ENCODE assay signal across 34 cellular contexts in genomic region chr20:40698281-40698680, GRCh38. TPM values are rescaled to one million over a fixed set of nuclear protein-coding genes. Genes with fewer than 3 reads are reported as not detected.
"Had no signal": no experiment of that assay in that cellular context is flagged by ENCODE, and none has a peak within 500 bp of the region (broad histone marks: within the 10 kb centered on the region; RNA-seq: fewer than 3 reads in every experiment).

No MANE protein-coding gene starts in this region.

- H3K27ac ChIP-seq: adrenal gland, body of pancreas, brain microvascular endothelial cell, breast epithelium, VCaP had no signal

- DNase-seq: activated B cell treated with CpG ODN at 0.5 μM for 24 hours; activated CD4-positive, alpha-beta memory T cell treated with anti-CD3 and anti-CD28 coated beads for 36 hours; activated CD4-positive, alpha-beta T cell treated with anti-CD3 and anti-CD28 coated beads for 4 hours; activated CD4-positive, alpha-beta T cell treated with anti-CD3 and anti-CD28 coated beads, Interleukin-2, amount 10 ng/mL, durations not matched to agents 24 days and 14 days; activated CD4-positive, alpha-beta T cell treated with anti-CD3 and anti-CD28 coated beads, Interleukin-2, amount 50 U/mL, for 1 hour; activated CD4-positive, alpha-beta T cell treated with anti-CD3 and anti-CD28 coated beads, Interleukin-2, amount 50 U/mL, for 4 hours; activated CD4-positive, CD25-positive, alpha-beta regulatory T cell treated with anti-CD3 and anti-CD28 coated beads, Interleukin-2, amount 50 U/mL, for 72 hours; activated CD8-positive, alpha-beta memory T cell treated with anti-CD3 and anti-CD28 coated beads, Interleukin-2, amount 50 U/mL, for 4 hours; activated CD8-positive, alpha-beta T cell treated with anti-CD3 and anti-CD28 coated beads for 36 hours; activated effector memory CD4-positive, alpha-beta T cell treated with anti-CD3 and anti-CD28 coated beads, Interleukin-2, amount 50 U/mL, for 16 hours; activated gamma-delta T cell treated with Interleukin-2 at 50 U/mL for 16 hours; activated naive CD4-positive, alpha-beta T cell; activated naive CD4-positive, alpha-beta T cell treated with anti-CD3 and anti-CD28 coated beads for 36 hours; activated naive CD4-positive, alpha-beta T cell treated with anti-CD3 and anti-CD28 coated beads, Interleukin-2, amount 50 U/mL, for 16 hours; activated naive CD8-positive, alpha-beta T cell treated with anti-CD3 and anti-CD28 coated beads for 36 hours; activated T-cell treated with anti-CD3 and anti-CD28 coated beads for 4 hours; activated T-cell treated with anti-CD3 and anti-CD28 coated beads, Interleukin-2, amount 50 U/mL, for 1 hour; activated T-cell treated with anti-CD3 and anti-CD28 coated beads, Interleukin-2, amount 50 U/mL, for 4 hours; activated T-cell treated with anti-CD3 and anti-CD28 coated beads, Interleukin-2, amount 50 U/mL, for 72 hours; amniotic stem cell; body of pancreas; brain microvascular endothelial cell; caudate nucleus; cerebellar nuclear complex; T-helper 1 cell; T-helper 2 cell; T-helper 9 cell had no signal

- H3K4me1 ChIP-seq: body of pancreas, breast epithelium had no signal

- FAIRE-seq: astrocyte, TTC549 had no signal

- H3K27me3 ChIP-seq: body of pancreas, breast epithelium had no signal

- ATAC-seq: activated CD8-positive, alpha-beta T cell treated with anti-CD3 and anti-CD28 coated beads for 36 hours; activated naive CD4-positive, alpha-beta T cell treated with anti-CD3 and anti-CD28 coated beads, Interleukin-2, amount 50 U/mL, for 72 hours; activated T-cell treated with anti-CD3 and anti-CD28 coated beads, Interleukin-2, amount 50 U/mL, for 4 hours; activated T-cell treated with anti-CD3 and anti-CD28 coated beads, Interleukin-2, amount 50 U/mL, for 72 hours; activated T-helper 17 cell treated with anti-CD3 and anti-CD28 coated beads, Interleukin-2, amount 50 U/mL, for 72 hours; body of pancreas had no signal

- H3K4me3 ChIP-seq: adrenal gland, body of pancreas, breast epithelium had no signal

- H3K36me3 ChIP-seq: adrenal gland, brain microvascular endothelial cell, breast epithelium had no signal

- H3K9me3 ChIP-seq: adrenal gland, body of pancreas, breast epithelium had no signal

RNA-seq across cellular contexts. Expression of gene MAFB, which starts 9.2 kb away (rescaled TPM):
- total RNA-seq: activated CD4-positive, alpha-beta memory T cell treated with anti-CD3 and anti-CD28 coated beads for 36 hours; activated CD8-positive, alpha-beta T cell treated with anti-CD3 and anti-CD28 coated beads for 36 hours; activated naive CD4-positive, alpha-beta T cell treated with anti-CD3 and anti-CD28 coated beads for 36 hours; activated naive CD8-positive, alpha-beta T cell treated with anti-CD3 and anti-CD28 coated beads for 36 hours; activated T-helper 17 cell treated with anti-CD3 and anti-CD28 coated beads, Interleukin-2, amount 50 U/mL, for 72 hours had no signal
